Comparison of ENCODE assay signal across 26 cellular contexts in the genomic region with DNA sequence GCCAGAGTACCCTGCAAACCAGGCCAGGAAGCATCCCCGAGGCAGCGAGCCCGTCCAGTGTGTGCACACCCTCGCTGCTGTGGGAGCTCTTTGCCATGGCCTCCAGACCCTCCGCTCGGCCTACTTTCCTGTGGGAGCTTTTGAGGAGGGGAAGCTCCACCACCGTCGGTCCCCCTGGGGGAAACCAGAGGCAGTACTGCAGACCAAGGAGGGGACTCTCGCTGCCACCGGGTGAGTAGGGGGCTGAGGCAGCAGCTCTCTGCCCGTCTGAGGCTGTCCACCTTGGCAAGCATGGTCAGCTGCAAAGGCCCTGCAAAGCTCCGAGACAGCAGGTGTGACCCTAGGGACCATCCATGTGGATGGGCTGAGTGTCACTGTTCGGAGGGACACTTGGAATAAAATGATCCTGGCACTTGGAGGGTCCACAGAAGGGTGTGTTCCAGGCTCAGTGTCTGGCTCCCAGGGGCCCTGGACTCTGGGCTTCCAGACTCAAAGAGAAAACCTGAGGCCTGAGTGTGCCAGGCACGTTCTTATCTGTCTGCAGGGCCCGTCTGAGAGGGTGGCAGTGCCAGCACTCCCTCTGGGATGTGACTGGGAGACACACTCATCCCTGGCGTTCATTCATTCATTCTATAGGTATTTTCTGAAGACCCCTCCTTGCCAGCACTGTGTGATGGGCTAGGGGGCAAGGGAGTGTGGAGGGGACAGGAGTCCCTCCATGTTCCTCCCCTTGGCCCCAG.
DNase-seq lines count a peak whose midpoint lies in the region; ATAC-seq and TF ChIP-seq lines count a peak whose summit lies in the region.
"Had no signal": no experiment of that assay in that cellular context is flagged by ENCODE, and none has a peak within 500 bp of the region (broad histone marks: within the 10 kb centered on the region; RNA-seq: fewer than 3 reads in every experiment).

No MANE protein-coding gene starts in this region.

- H3K36me3 Mint-ChIP-seq in GM23338 (ENCODE audit: low read depth) (no peaks in the 10 kb centered on the region), glutamatergic neuron (ENCODE audit: unreplicated experiment) (no peaks in the 10 kb centered on the region)

- TF ChIP-seq EP300 in sigmoid colon (IDR thresholded peaks at IDR 0.05): no peak

- 87 to 92% methylated on average over 16 of the region's 16 CpGs for WGBS in sigmoid colon, 2 donors

- no peak overlapping the region for H3K4me3 Mint-ChIP-seq in GM23338
- no peak overlapping the region for H3K4me3 Mint-ChIP-seq in glutamatergic neuron (ENCODE audit: unreplicated experiment)
- H3K4me3 Mint-ChIP-seq: activated B cell treated with CpG ODN at 0.5 μM for 24 hours; activated CD8-positive, alpha-beta T cell treated with anti-CD3 and anti-CD28 coated beads for 36 hours had no signal

- H4K20me1 ChIP-seq in GM23338 (replicated peaks; ENCODE audit: insufficient read depth): no peaks in the 10 kb centered on the region

- H3K9me2 ChIP-seq in GM23338 (ENCODE audit: insufficient read depth): peaks cover 7% of the 10 kb centered on the region; the same call in 1 of the 2 replicates

- no peaks in the 10 kb centered on the region for H3K79me2 ChIP-seq in GM23338 (replicated peaks; ENCODE audit: insufficient read depth)

- intact Hi-C loops in sigmoid colon (cut with DNase I): no loop called here

- H3K4me2 ChIP-seq in GM23338: no peak overlapping the region

- peak; percentile 50 for DNase-seq in activated effector memory CD4-positive, alpha-beta T cell treated with anti-CD3 and anti-CD28 coated beads, Interleukin-2, amount 50 U/mL, for 16 hours
- DNase-seq in activated effector memory CD4-positive, alpha-beta T cell treated with Interleukin-2 at 50 U/mL for 16 hours: no peak
- no peak for DNase-seq in GM23338 (ENCODE audit: low spot score)
- peak; percentile 38 for DNase-seq in islet precursor cell
- peak; percentile 46 for DNase-seq in sigmoid colon
- DNase-seq in NCI-H1092 (lab: John Stamatoyannopoulos, UW): no peak
- no peak for DNase-seq in NCI-H748 treated with DMSO at 0.1 percent for 48 hours (lab: John Stamatoyannopoulos, UW)
- DNase-seq in glutamatergic neuron: no peak
- DNase-seq: activated CD8-positive, alpha-beta T cell treated with anti-CD3 and anti-CD28 coated beads for 36 hours; activated naive CD4-positive, alpha-beta T cell; activated T-cell treated with anti-CD3 and anti-CD28 coated beads for 4 hours; cerebellar nuclear complex; DMS153; NCI-H1105; NCI-H187 treated with DMSO at 0.1 percent for 48 hours; NCI-H2171 treated with DMSO at 0.1 percent for 48 hours; NCI-H524; SIG-M5; stimulated activated naive CD8-positive, alpha-beta T cell treated with anti-CD3 and anti-CD28 coated beads, Interleukin-15, Interleukin-2, amounts not matched to agents 100 U/mL and 50 U/mL, for 24 hours; T1000 had no signal

- H3K4me1 ChIP-seq in GM23338 (ENCODE audit: insufficient read depth): no peaks in the 10 kb centered on the region
- H3K4me1 ChIP-seq in sigmoid colon: no peaks in the 10 kb centered on the region
- H3K4me1 ChIP-seq: body of pancreas, prostate gland had no signal

- no peaks in the 10 kb centered on the region for H3K9me3 Mint-ChIP-seq in GM23338
- H3K9me3 Mint-ChIP-seq in glutamatergic neuron (ENCODE audit: unreplicated experiment): peaks cover 2% of the 10 kb centered on the region
- H3K9me3 Mint-ChIP-seq: activated B cell treated with CpG ODN at 0.5 μM for 24 hours; activated CD8-positive, alpha-beta T cell treated with anti-CD3 and anti-CD28 coated beads for 36 hours had no signal

- H3K27ac ChIP-seq in GM23338 (ENCODE audit: low read depth): no peak overlapping the region
- no peak overlapping the region for H3K27ac ChIP-seq in sigmoid colon
- H3K27ac ChIP-seq: adrenal gland, body of pancreas, prostate gland had no signal

- H3K27me3 Mint-ChIP-seq in GM23338 (ENCODE audit: insufficient read depth, low read depth, poor library complexity): peaks cover 8% of the 10 kb centered on the region
- no peaks in the 10 kb centered on the region for H3K27me3 Mint-ChIP-seq in glutamatergic neuron (ENCODE audit: unreplicated experiment)
- H3K27me3 Mint-ChIP-seq: activated B cell treated with CpG ODN at 0.5 μM for 24 hours; activated CD8-positive, alpha-beta T cell treated with anti-CD3 and anti-CD28 coated beads for 36 hours had no signal

- H3K36me3 ChIP-seq in GM23338 (ENCODE audit: insufficient read depth): no peaks in the 10 kb centered on the region
- no peaks in the 10 kb centered on the region for H3K36me3 ChIP-seq in sigmoid colon
- H3K36me3 ChIP-seq: adrenal gland, prostate gland had no signal

- TF ChIP-seq POLR2A in sigmoid colon (IDR thresholded peaks at IDR 0.05): no peak

- no peak overlapping the region for H2AFZ ChIP-seq in GM23338

- no peaks in the 10 kb centered on the region for H3K27me3 ChIP-seq in GM23338 (ENCODE audit: insufficient read depth)
- H3K27me3 ChIP-seq in sigmoid colon: no peaks in the 10 kb centered on the region
- H3K27me3 ChIP-seq: adrenal gland, body of pancreas had no signal

- TF ChIP-seq CTCF in GM23338 (conservative IDR thresholded peaks at IDR 0.05; ENCODE audit: low read depth in 2 of 2): no peak
- TF ChIP-seq CTCF in sigmoid colon (IDR thresholded peaks at IDR 0.05): no peak
- TF ChIP-seq CTCF in glutamatergic neuron (IDR thresholded peaks at IDR 0.05; ENCODE audit: partially characterized antibody, unreplicated experiment): no peak

- peak; percentile 48 for ATAC-seq in GM23338
- ATAC-seq: activated CD8-positive, alpha-beta T cell treated with anti-CD3 and anti-CD28 coated beads for 36 hours; body of pancreas; K562; stimulated activated naive CD8-positive, alpha-beta T cell treated with anti-CD3 and anti-CD28 coated beads, Interleukin-15, Interleukin-2, amounts not matched to agents 100 U/mL and 50 U/mL, for 24 hours had no signal

- H3K27ac Mint-ChIP-seq in GM23338 (no peak overlapping the region), glutamatergic neuron (ENCODE audit: unreplicated experiment) (no peak overlapping the region)
- H3K27ac Mint-ChIP-seq: activated B cell treated with CpG ODN at 0.5 μM for 24 hours; activated CD8-positive, alpha-beta T cell treated with anti-CD3 and anti-CD28 coated beads for 36 hours had no signal

- no peaks in the 10 kb centered on the region for H3K9me3 ChIP-seq in sigmoid colon
- H3K9me3 ChIP-seq: adrenal gland, body of pancreas, prostate gland had no signal

- H3K4me1 Mint-ChIP-seq in GM23338 (no peaks in the 10 kb centered on the region; the same call in 2 of the 3 replicates), glutamatergic neuron (ENCODE audit: low read depth, unreplicated experiment) (no peaks in the 10 kb centered on the region)
- H3K4me1 Mint-ChIP-seq: activated B cell treated with CpG ODN at 0.5 μM for 24 hours had no signal

- no peaks in the 10 kb centered on the region for H3F3A ChIP-seq in GM23338 (replicated peaks; ENCODE audit: low read depth)

- H3K4me3 ChIP-seq in GM23338: no peak overlapping the region
- no peak overlapping the region for H3K4me3 ChIP-seq in sigmoid colon
- H3K4me3 ChIP-seq: adrenal gland, body of pancreas, K562, lung, prostate gland had no signal

TF ChIP-seq in GM23338, 12 proteins besides CTCF, POLR2A, EP300 and RAD21:
- TF ChIP-seq, protein P1, sequence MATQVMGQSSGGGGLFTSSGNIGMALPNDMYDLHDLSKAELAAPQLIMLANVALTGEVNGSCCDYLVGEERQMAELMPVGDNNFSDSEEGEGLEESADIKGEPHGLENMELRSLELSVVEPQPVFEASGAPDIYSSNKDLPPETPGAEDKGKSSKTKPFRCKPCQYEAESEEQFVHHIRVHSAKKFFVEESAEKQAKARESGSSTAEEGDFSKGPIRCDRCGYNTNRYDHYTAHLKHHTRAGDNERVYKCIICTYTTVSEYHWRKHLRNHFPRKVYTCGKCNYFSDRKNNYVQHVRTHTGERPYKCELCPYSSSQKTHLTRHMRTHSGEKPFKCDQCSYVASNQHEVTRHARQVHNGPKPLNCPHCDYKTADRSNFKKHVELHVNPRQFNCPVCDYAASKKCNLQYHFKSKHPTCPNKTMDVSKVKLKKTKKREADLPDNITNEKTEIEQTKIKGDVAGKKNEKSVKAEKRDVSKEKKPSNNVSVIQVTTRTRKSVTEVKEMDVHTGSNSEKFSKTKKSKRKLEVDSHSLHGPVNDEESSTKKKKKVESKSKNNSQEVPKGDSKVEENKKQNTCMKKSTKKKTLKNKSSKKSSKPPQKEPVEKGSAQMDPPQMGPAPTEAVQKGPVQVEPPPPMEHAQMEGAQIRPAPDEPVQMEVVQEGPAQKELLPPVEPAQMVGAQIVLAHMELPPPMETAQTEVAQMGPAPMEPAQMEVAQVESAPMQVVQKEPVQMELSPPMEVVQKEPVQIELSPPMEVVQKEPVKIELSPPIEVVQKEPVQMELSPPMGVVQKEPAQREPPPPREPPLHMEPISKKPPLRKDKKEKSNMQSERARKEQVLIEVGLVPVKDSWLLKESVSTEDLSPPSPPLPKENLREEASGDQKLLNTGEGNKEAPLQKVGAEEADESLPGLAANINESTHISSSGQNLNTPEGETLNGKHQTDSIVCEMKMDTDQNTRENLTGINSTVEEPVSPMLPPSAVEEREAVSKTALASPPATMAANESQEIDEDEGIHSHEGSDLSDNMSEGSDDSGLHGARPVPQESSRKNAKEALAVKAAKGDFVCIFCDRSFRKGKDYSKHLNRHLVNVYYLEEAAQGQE (IDR thresholded peaks at IDR 0.05; ENCODE audit: unreplicated experiment): no peak
- TF ChIP-seq ZNF331 (CRISPR knock-in tag; IDR thresholded peaks at IDR 0.05; ENCODE audit: low read depth): no peak

Comparison
In these comparisons a context has a peak if more than half of its experiments do, and no peak if none do; other contexts are left out.
1. DNase-seq: peak in activated effector memory CD4-positive, alpha-beta T cell treated with anti-CD3 and anti-CD28 coated beads, Interleukin-2, amount 50 U/mL, for 16 hours (single experiment), islet precursor cell (single experiment) and sigmoid colon (single experiment); none in activated effector memory CD4-positive, alpha-beta T cell treated with Interleukin-2 at 50 U/mL for 16 hours (single experiment), GM23338 (single experiment), NCI-H1092 (single experiment), NCI-H748 treated with DMSO at 0.1 percent for 48 hours (single experiment) and glutamatergic neuron (single experiment).